1 cellular context compared by ENCODE assay signal in the genomic region with DNA sequence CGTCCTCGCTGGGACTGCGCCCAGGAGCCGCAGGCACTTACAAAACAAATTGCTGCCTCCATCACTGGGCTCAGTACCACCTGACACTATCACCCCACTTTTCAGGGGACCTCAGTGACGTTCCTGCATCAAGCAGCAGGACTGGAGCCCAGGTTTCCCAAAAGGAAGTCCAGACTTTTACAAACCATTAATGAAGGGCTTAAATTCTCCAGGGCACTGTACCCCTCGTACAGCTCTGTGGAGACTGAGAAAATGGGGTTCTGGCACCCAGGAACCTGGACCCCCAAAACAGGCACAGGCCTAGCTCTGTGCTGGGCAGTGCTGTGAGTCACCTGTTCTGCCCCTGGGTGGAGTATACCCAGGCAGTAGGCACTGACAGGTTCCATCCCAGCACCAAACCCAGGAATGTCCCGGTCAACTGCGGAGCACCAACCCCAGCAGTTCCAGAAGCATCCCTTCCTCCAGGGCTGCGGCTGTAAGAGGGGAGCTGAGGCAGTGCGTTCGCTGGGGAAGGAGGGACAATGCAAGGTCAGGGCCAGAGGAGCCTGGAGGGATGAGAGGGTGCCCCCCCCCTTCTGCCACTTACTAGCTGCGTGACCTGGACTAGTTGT.
TF ChIP-seq lines count a peak whose summit lies in the region.

No MANE protein-coding gene starts in this region.

TF ChIP-seq in IMR-90, 13 proteins besides CTCF, POLR2A, EP300 and RAD21 (continued from another document):
- no peak for TF ChIP-seq ELK1 (IDR thresholded peaks at IDR 0.05; ENCODE audit: borderline replicate concordance, low read depth, low read length)
- no peak for TF ChIP-seq CHD1 (IDR thresholded peaks at IDR 0.05; ENCODE audit: low read depth, low read length)
- TF ChIP-seq NFE2L2 (IDR thresholded peaks at IDR 0.05; ENCODE audit: low read depth, low read length) = no peak
- TF ChIP-seq, protein P1, sequence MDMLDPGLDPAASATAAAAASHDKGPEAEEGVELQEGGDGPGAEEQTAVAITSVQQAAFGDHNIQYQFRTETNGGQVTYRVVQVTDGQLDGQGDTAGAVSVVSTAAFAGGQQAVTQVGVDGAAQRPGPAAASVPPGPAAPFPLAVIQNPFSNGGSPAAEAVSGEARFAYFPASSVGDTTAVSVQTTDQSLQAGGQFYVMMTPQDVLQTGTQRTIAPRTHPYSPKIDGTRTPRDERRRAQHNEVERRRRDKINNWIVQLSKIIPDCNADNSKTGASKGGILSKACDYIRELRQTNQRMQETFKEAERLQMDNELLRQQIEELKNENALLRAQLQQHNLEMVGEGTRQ (IDR thresholded peaks at IDR 0.05; ENCODE audit: low read depth, low read length) = no peak
- TF ChIP-seq CEBPB (IDR thresholded peaks at IDR 0.05; ENCODE audit: low read depth, low read length) = no peak
- TF ChIP-seq MAFK (IDR thresholded peaks at IDR 0.05; ENCODE audit: low read depth, low read length) = no peak
- TF ChIP-seq MXI1 (IDR thresholded peaks at IDR 0.05; ENCODE audit: borderline replicate concordance, low read depth, low read length) = no peak
